6 cellular contexts compared by ENCODE assay signal in genomic region chr15:27564656-27565055, GRCh38.
"Had no signal": no experiment of that assay in that cellular context is flagged by ENCODE, and none has a peak within 500 bp of the region (broad histone marks: within the 10 kb centered on the region; RNA-seq: fewer than 3 reads in every experiment).

No MANE protein-coding gene starts in this region.

- H3K4me1 Mint-ChIP-seq: GM23338 had no signal

- ATAC-seq: GM23338, HepG2 had no signal

- H3K4me3 ChIP-seq: GM23338 had no signal

- H2AFZ ChIP-seq: GM23338 had no signal

- H3K4me3 Mint-ChIP-seq: GM23338, H9, IgD-negative memory B cell had no signal

- H3K4me2 ChIP-seq: GM23338 had no signal

- H3K27ac Mint-ChIP-seq: GM23338, H9, IgD-negative memory B cell had no signal

- H3K36me3 Mint-ChIP-seq: IgD-negative memory B cell had no signal

- H3K27me3 Mint-ChIP-seq: IgD-negative memory B cell had no signal

- DNase-seq: H9, HCEC 1CT, KBM-7 had no signal
